ENCODE assay signal across 25 cellular contexts in genomic region chr9:20689833-20690232, GRCh38.
"Had no signal": no experiment of that assay in that cellular context is flagged by ENCODE, and none has a peak within 500 bp of the region (broad histone marks: within the 10 kb centered on the region; RNA-seq: fewer than 3 reads in every experiment).

No MANE protein-coding gene starts in this region.

- H3K27ac Mint-ChIP-seq: nephron; stimulated activated effector memory CD8-positive, alpha-beta T cell treated with anti-CD3 and anti-CD28 coated beads, Interleukin-12 subunit alpha, Interleukin-12 subunit beta, amount 100 ng/mL, for 72 hours; stimulated activated naive CD8-positive, alpha-beta T cell treated with anti-CD3 and anti-CD28 coated beads, Interleukin-15, Interleukin-2, amounts not matched to agents 100 ng/mL and 50 ng/mL, for 24 hours had no signal

- H3K27me3 ChIP-seq: hepatocyte, pancreas, sigmoid colon, spleen, suprapubic skin, tibial nerve, upper lobe of left lung, vagina had no signal

- H3K27ac ChIP-seq: hepatocyte, left ventricle myocardium inferior, pancreas, prostate gland, sigmoid colon, spleen, suprapubic skin, thoracic aorta, tibial nerve, upper lobe of left lung, vagina had no signal

- H3K36me3 Mint-ChIP-seq: naive thymus-derived CD8-positive, alpha-beta T cell; stimulated activated effector memory CD8-positive, alpha-beta T cell treated with anti-CD3 and anti-CD28 coated beads, Interleukin-12 subunit alpha, Interleukin-12 subunit beta, amount 100 ng/mL, for 72 hours had no signal

- H3K36me3 ChIP-seq: left ventricle myocardium inferior, pancreas, prostate gland, sigmoid colon, spleen, suprapubic skin, thoracic aorta, tibial nerve, upper lobe of left lung, vagina had no signal

- H3K4me3 Mint-ChIP-seq: naive thymus-derived CD8-positive, alpha-beta T cell; nephron; neural crest cell; stimulated activated effector memory CD8-positive, alpha-beta T cell treated with anti-CD3 and anti-CD28 coated beads, Interleukin-12 subunit alpha, Interleukin-12 subunit beta, amount 100 ng/mL, for 72 hours; stimulated activated naive CD8-positive, alpha-beta T cell treated with anti-CD3 and anti-CD28 coated beads, Interleukin-15, Interleukin-2, amounts not matched to agents 100 ng/mL and 50 ng/mL, for 24 hours had no signal

- H3K9me3 Mint-ChIP-seq: naive thymus-derived CD8-positive, alpha-beta T cell; nephron; neural crest cell; stimulated activated effector memory CD8-positive, alpha-beta T cell treated with anti-CD3 and anti-CD28 coated beads, Interleukin-12 subunit alpha, Interleukin-12 subunit beta, amount 100 ng/mL, for 72 hours; stimulated activated naive CD8-positive, alpha-beta T cell treated with anti-CD3 and anti-CD28 coated beads, Interleukin-15, Interleukin-2, amounts not matched to agents 100 ng/mL and 50 ng/mL, for 24 hours had no signal

- H3K9me3 ChIP-seq: left ventricle myocardium inferior, pancreas, prostate gland, sigmoid colon, spleen, suprapubic skin, thoracic aorta, tibial nerve, upper lobe of left lung, vagina had no signal

- H3K4me3 ChIP-seq: hepatocyte, left ventricle myocardium inferior, lung, pancreas, prostate gland, sigmoid colon, spleen, suprapubic skin, thoracic aorta, tibial nerve, upper lobe of left lung, vagina had no signal

- H3K4me2 ChIP-seq: hepatocyte had no signal

- ATAC-seq: naive thymus-derived CD8-positive, alpha-beta T cell; pancreas; right cardiac atrium; stimulated activated effector memory CD8-positive, alpha-beta T cell treated with anti-CD3 and anti-CD28 coated beads, Interleukin-12 subunit alpha, Interleukin-12 subunit beta, amount 100 ng/mL, for 72 hours had no signal

- DNase-seq: islet precursor cell; left ventricle myocardium inferior; naive thymus-derived CD8-positive, alpha-beta T cell; nucleus accumbens; pancreas; posterior cingulate gyrus; retina; sigmoid colon; small intestine; spleen; stimulated activated CD4-positive, alpha-beta T cell treated with anti-CD3 and anti-CD28 coated beads, Interleukin-4, amount 100 ng/mL, for 24 hours; stimulated activated naive CD4-positive, alpha-beta T cell had no signal

- H3K27me3 Mint-ChIP-seq: naive thymus-derived CD8-positive, alpha-beta T cell; stimulated activated naive CD8-positive, alpha-beta T cell treated with anti-CD3 and anti-CD28 coated beads, Interleukin-15, Interleukin-2, amounts not matched to agents 100 ng/mL and 50 ng/mL, for 24 hours had no signal

- H2AFZ ChIP-seq: hepatocyte had no signal

- H3K4me1 ChIP-seq: prostate gland had no signal
